In genomic region chr22:41664951-41665350, GRCh38 we compare ENCODE assay signal across 2 cellular contexts.
TF ChIP-seq lines count a peak whose summit lies in the region.

No MANE protein-coding gene starts in this region.

TF ChIP-seq in GM23338, 12 proteins besides CTCF, POLR2A, EP300 and RAD21:
- no peak for TF ChIP-seq ETS1 (IDR thresholded peaks at IDR 0.05)

TF ChIP-seq in HEK293T, 16 proteins besides CTCF, POLR2A, EP300 and RAD21:
- TF ChIP-seq FOXM1 (IDR thresholded peaks at IDR 0.05; ENCODE audit: borderline replicate concordance) (no peak), PKNOX1 (IDR thresholded peaks at IDR 0.05) (no peak), ZNF384 (IDR thresholded peaks at IDR 0.05) (no peak), LEF1 (IDR thresholded peaks at IDR 0.05; ENCODE audit: borderline replicate concordance) (no peak)
TF ChIP-seq in HEK293T: peak in this region for 0.
